Comparison of ENCODE assay signal across 8 cellular contexts in the genomic region with DNA sequence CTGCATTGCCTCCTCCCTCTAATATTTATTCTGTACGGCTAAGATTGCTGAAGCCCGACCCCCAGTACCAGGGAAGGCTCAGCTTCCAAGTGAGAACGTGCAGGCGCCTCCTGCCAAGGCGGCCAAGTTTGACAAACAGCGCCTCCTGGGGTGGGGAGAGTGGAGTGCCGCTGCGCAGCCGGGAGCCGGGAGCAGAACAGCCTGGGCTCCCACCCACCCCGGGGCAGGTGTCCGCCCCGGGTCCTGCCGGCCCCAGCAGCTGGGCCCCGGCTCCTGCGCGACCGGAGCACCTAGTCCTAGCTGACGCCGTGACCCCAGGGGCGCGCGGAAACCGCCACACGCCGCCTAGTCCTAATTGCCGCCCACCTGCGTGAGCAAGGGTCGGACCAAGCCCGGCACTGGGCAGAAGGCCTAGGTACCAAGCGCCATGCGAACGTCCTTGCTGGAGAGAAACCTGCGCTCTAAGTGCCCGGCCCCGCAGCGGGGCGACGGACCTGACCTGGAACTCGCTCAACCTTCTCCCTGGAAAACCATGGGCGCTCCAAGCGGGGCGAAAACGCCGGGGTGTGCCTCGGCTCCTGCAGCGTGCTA. TPM values are rescaled to one million over a fixed set of nuclear protein-coding genes. Genes with fewer than 3 reads are reported as not detected.
A peak's percentile ranks its signal among the peaks of the same experiment; 100 is the strongest.
DNase-seq lines count a peak whose midpoint lies in the region; ATAC-seq and TF ChIP-seq lines count a peak whose summit lies in the region.

No MANE protein-coding gene starts in this region.

- H3K79me2 ChIP-seq in MM.1S (ENCODE audit: low read length) = no peaks in the 10 kb centered on the region

- H3K27ac ChIP-seq in subcutaneous abdominal adipose tissue (ENCODE audit: low read depth, low read length) (no peak overlapping the region), MM.1S (ENCODE audit: low read length) (no peak overlapping the region)

- H3K4me1 ChIP-seq in subcutaneous abdominal adipose tissue (ENCODE audit: control insufficient read depth in 5 of 5, insufficient read depth in 5 of 5, low read length in 5 of 5) = peaks cover 4 to 66% (median 56%) of the 10 kb centered on the region in 5 donors
- no peaks in the 10 kb centered on the region for H3K4me1 ChIP-seq in MM.1S (ENCODE audit: low read length)

- no peak for ATAC-seq in HG03045 (IDR thresholded peaks at IDR 0.05; ENCODE audit: unreplicated experiment)

- H3K9me2 ChIP-seq in MM.1S (replicated peaks; ENCODE audit: insufficient read depth, low read length) = no peaks in the 10 kb centered on the region

- no peak overlapping the region for H3K4me2 ChIP-seq in MM.1S (ENCODE audit: low read depth, low read length)

- H2AFZ ChIP-seq in MM.1S (ENCODE audit: low read length) = no peak overlapping the region

- H3K27me3 Mint-ChIP-seq in activated CD4-positive, alpha-beta T cell treated with anti-CD3 and anti-CD28 coated beads, Interleukin-2, amount 10 ng/mL, durations not matched to agents 24 days and 14 days = peaks cover 56% of the 10 kb centered on the region
- H3K27me3 Mint-ChIP-seq in activated T-cell treated with anti-CD3 and anti-CD28 coated beads, Interleukin-2, amount 50 U/mL, for 24 hours = peaks cover 71% of the 10 kb centered on the region

- no peak overlapping the region for H3K4me3 Mint-ChIP-seq in activated CD4-positive, alpha-beta T cell treated with anti-CD3 and anti-CD28 coated beads, Interleukin-2, amount 10 ng/mL, durations not matched to agents 24 days and 14 days
- no peak overlapping the region for H3K4me3 Mint-ChIP-seq in activated T-cell treated with anti-CD3 and anti-CD28 coated beads, Interleukin-2, amount 50 U/mL, for 24 hours

- no peak overlapping the region for H3K27ac Mint-ChIP-seq in activated CD4-positive, alpha-beta T cell treated with anti-CD3 and anti-CD28 coated beads, Interleukin-2, amount 10 ng/mL, durations not matched to agents 24 days and 14 days
- peak overlapping the region; percentile 33 for H3K27ac Mint-ChIP-seq in activated T-cell treated with anti-CD3 and anti-CD28 coated beads, Interleukin-2, amount 50 U/mL, for 24 hours

- H3K36me3 ChIP-seq in subcutaneous abdominal adipose tissue (ENCODE audit: control insufficient read depth in 5 of 5, insufficient read depth in 5 of 5, low read length in 5 of 5) (no peaks in the 10 kb centered on the region), MM.1S (replicated peaks; ENCODE audit: insufficient read depth, low read length) (no peaks in the 10 kb centered on the region)

- H3K4me1 Mint-ChIP-seq in activated CD4-positive, alpha-beta T cell treated with anti-CD3 and anti-CD28 coated beads, Interleukin-2, amount 10 ng/mL, durations not matched to agents 24 days and 14 days = peaks cover 10% of the 10 kb centered on the region
- H3K4me1 Mint-ChIP-seq in activated T-cell treated with anti-CD3 and anti-CD28 coated beads, Interleukin-2, amount 50 U/mL, for 24 hours (ENCODE audit: low read depth) = peaks cover 16% of the 10 kb centered on the region

- H3K9me3 ChIP-seq in subcutaneous abdominal adipose tissue (ENCODE audit: control insufficient read depth in 5 of 5, low read length in 5 of 5) = no peaks in the 10 kb centered on the region
- H3K9me3 ChIP-seq in MM.1S (replicated peaks; ENCODE audit: insufficient read depth, low read length) = no peaks in the 10 kb centered on the region

- no peaks in the 10 kb centered on the region for H4K20me1 ChIP-seq in MM.1S (ENCODE audit: insufficient read depth, low read length)

- H3F3A ChIP-seq in MM.1S (ENCODE audit: insufficient read depth, low read length) = no peaks in the 10 kb centered on the region

- peak overlapping the region; percentile 54 to 76 (median 63) for H3K4me3 ChIP-seq in subcutaneous abdominal adipose tissue (ENCODE audit: low read depth in 1 of 5, low read length in 5 of 5)
- no peak overlapping the region for H3K4me3 ChIP-seq in MM.1S (ENCODE audit: low read length)

- H3K27me3 ChIP-seq in subcutaneous abdominal adipose tissue (ENCODE audit: control insufficient read depth in 5 of 5, insufficient read depth in 4 of 5, low read length in 5 of 5) (peaks cover 0 to 7% (median 0%) of the 10 kb centered on the region in 5 donors), MM.1S (replicated peaks; ENCODE audit: insufficient read depth, low read length) (no peaks in the 10 kb centered on the region; the same call in 1 of the 2 replicates)

- DNase-seq in activated CD4-positive, alpha-beta T cell treated with anti-CD3 and anti-CD28 coated beads, Interleukin-2, amount 10 ng/mL, durations not matched to agents 24 days and 14 days = peak; percentile 68
- DNase-seq in activated CD4-positive, alpha-beta T cell treated with anti-CD3 and anti-CD28 coated beads, Interleukin-2, amount 50 U/mL, for 1 hour = no peak
- peak; percentile 60 for DNase-seq in activated T-cell treated with anti-CD3 and anti-CD28 coated beads, Interleukin-2, amount 50 U/mL, for 24 hours
- DNase-seq in iPS-NIHi11 (ENCODE audit: low spot score) = peak; percentile 72
- no peak for DNase-seq in DMS153 (lab: John Stamatoyannopoulos, UW)
- no peak for DNase-seq in MM.1S

- no peak for TF ChIP-seq CTCF in MM.1S (IDR thresholded peaks at IDR 0.05; ENCODE audit: low read length)

- peaks cover 6% of the 10 kb centered on the region for H3K36me3 Mint-ChIP-seq in activated CD4-positive, alpha-beta T cell treated with anti-CD3 and anti-CD28 coated beads, Interleukin-2, amount 10 ng/mL, durations not matched to agents 24 days and 14 days (ENCODE audit: low read depth)
- H3K36me3 Mint-ChIP-seq in activated T-cell treated with anti-CD3 and anti-CD28 coated beads, Interleukin-2, amount 50 U/mL, for 24 hours (ENCODE audit: low read depth) = no peaks in the 10 kb centered on the region

- H3K9me3 Mint-ChIP-seq in activated CD4-positive, alpha-beta T cell treated with anti-CD3 and anti-CD28 coated beads, Interleukin-2, amount 10 ng/mL, durations not matched to agents 24 days and 14 days = peaks cover 10% of the 10 kb centered on the region
- no peaks in the 10 kb centered on the region for H3K9me3 Mint-ChIP-seq in activated T-cell treated with anti-CD3 and anti-CD28 coated beads, Interleukin-2, amount 50 U/mL, for 24 hours

- peak overlapping the region in 1 of 5 donors; percentile 2 for H3K9ac ChIP-seq in subcutaneous abdominal adipose tissue (ENCODE audit: low read length in 5 of 5)
- H3K9ac ChIP-seq in MM.1S (ENCODE audit: low read length) = no peak overlapping the region

- intact Hi-C loops in activated CD4-positive, alpha-beta T cell treated with anti-CD3 and anti-CD28 coated beads, Interleukin-2, amount 10 ng/mL, durations not matched to agents 24 days and 14 days (cut with micrococcal nuclease) = loop anchor here (5.0 kb wide), 1 partner anchor 937 kb away; no protein-coding TSS in a partner anchor

RNA-seq across cellular contexts. Expression of gene EBF3, which starts 5.0 kb away (rescaled TPM):
- not detected in 2 replicates for total RNA-seq in activated CD4-positive, alpha-beta T cell treated with anti-CD3 and anti-CD28 coated beads, Interleukin-2, amount 10 ng/mL, durations not matched to agents 24 days and 14 days

Comparison
In these comparisons a context has a peak if more than half of its experiments do, and no peak if none do; other contexts are left out.
1. DNase-seq: peak in activated CD4-positive, alpha-beta T cell treated with anti-CD3 and anti-CD28 coated beads, Interleukin-2, amount 10 ng/mL, durations not matched to agents 24 days and 14 days (single experiment), activated T-cell treated with anti-CD3 and anti-CD28 coated beads, Interleukin-2, amount 50 U/mL, for 24 hours (single experiment) and iPS-NIHi11 (single experiment); none in activated CD4-positive, alpha-beta T cell treated with anti-CD3 and anti-CD28 coated beads, Interleukin-2, amount 50 U/mL, for 1 hour (single experiment), DMS153 (single experiment) and MM.1S (single experiment).